8 cellular contexts compared by ENCODE assay signal in the genomic region with DNA sequence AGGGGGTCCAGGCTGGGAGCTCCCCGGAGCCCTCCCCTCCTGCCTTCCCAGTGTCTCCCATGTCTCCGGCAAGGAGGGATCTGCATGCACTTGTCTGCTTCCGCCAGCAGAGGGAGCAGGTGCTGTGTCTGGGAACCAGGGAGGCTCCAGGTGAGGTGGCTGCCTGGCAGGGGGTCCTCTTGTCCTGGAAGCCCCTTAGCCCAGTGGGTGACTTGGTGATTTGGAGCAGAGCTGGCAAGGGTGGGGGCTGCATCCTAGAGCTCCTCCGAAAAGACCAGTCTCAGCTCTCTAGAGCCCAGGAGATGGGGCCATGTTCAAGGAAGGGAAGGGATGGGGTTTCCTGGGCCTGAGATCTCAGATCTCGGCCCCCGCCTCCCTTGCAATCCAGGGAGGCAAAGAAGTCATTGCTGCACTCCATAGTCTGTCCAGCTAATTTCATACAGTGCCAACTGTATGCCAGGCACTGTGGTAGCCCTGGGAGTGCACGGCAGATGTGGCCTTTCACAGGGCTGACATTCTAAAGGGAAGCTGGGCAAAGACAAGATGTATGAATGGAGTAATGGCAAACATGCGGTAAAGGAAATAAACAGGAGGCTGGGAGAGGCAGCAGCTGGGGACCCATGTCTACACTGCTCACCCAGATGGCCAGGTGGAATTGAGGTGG. TPM values are rescaled to one million over a fixed set of nuclear protein-coding genes. Genes with fewer than 3 reads are reported as not detected.
DNase-seq lines count a peak whose midpoint lies in the region; ATAC-seq and TF ChIP-seq lines count a peak whose summit lies in the region.

No MANE protein-coding gene starts in this region.

- H3K9me3 Mint-ChIP-seq in CD4-positive, alpha-beta T cell: no peaks in the 10 kb centered on the region
- H3K9me3 Mint-ChIP-seq in central memory CD8-positive, alpha-beta T cell: no peaks in the 10 kb centered on the region

- ATAC-seq in CD4-positive, alpha-beta T cell (ENCODE audit: poor library complexity): peak; percentile 77
- ATAC-seq in central memory CD8-positive, alpha-beta T cell (replicated peaks; ENCODE audit: extremely low read depth, poor library complexity, severe bottlenecking): no peak
- ATAC-seq in left lobe of liver: peak; percentile 93
- no peak for ATAC-seq in HG02970 (IDR thresholded peaks at IDR 0.05; ENCODE audit: low FRiP score, unreplicated experiment)

- DNase-seq in CD4-positive, alpha-beta T cell: peak; percentile 59 to 77 (median 64)
- DNase-seq in HCEC 1CT (peak; percentile 27), NCI-H2171 (lab: John Stamatoyannopoulos, UW) (peak; percentile 12), left lobe of liver (ENCODE audit: low spot score) (peak; percentile 69)
- DNase-seq in activated CD4-positive, alpha-beta T cell treated with anti-CD3 and anti-CD28 coated beads for 48 hours: peak; percentile 78
- DNase-seq in central memory CD8-positive, alpha-beta T cell (ENCODE audit: low spot score in 2 of 2): peak; percentile 54 to 56
- peak; percentile 56 to 59 for DNase-seq in stimulated activated CD4-positive, alpha-beta T cell treated with anti-CD3 and anti-CD28 coated beads, Interleukin-4, amount 100 ng/mL, for 48 hours (ENCODE audit: low read depth in 2 of 2)

- intact Hi-C loops in CD4-positive, alpha-beta T cell (cut with DNase I, micrococcal nuclease): loop anchor here (1.0 kb wide), 1 partner anchor 77 kb away; no protein-coding TSS in a partner anchor

- CTCF ChIA-PET in CD4-positive, alpha-beta T cell (lab: Charles Lee): interaction anchor here (0.7 to 2.8 kb wide), 3 partner anchors 40 to 78 kb away, joined by 3 to 18 read pairs (median 4); no protein-coding TSS in a partner anchor

- no peak overlapping the region for H3K27ac ChIP-seq in CD4-positive, alpha-beta T cell (ENCODE audit: low read depth, low read length)

- H3K27me3 ChIP-seq in CD4-positive, alpha-beta T cell (ENCODE audit: control insufficient read depth, insufficient read depth, low read length): no peaks in the 10 kb centered on the region

- H3K36me3 Mint-ChIP-seq in CD4-positive, alpha-beta T cell (ENCODE audit: low read depth): no peaks in the 10 kb centered on the region
- H3K36me3 Mint-ChIP-seq in central memory CD8-positive, alpha-beta T cell (ENCODE audit: insufficient read depth): no peaks in the 10 kb centered on the region

- peaks cover 29% of the 10 kb centered on the region for H3K4me1 Mint-ChIP-seq in CD4-positive, alpha-beta T cell (ENCODE audit: low read depth)
- H3K4me1 Mint-ChIP-seq in central memory CD8-positive, alpha-beta T cell: peaks cover 17% of the 10 kb centered on the region

- no peak overlapping the region for H3K4me3 Mint-ChIP-seq in CD4-positive, alpha-beta T cell
- no peak overlapping the region for H3K4me3 Mint-ChIP-seq in central memory CD8-positive, alpha-beta T cell

- peak; percentile 95 for TF ChIP-seq CTCF in CD4-positive, alpha-beta T cell (IDR thresholded peaks at IDR 0.05)

- H3K9me3 ChIP-seq in CD4-positive, alpha-beta T cell (ENCODE audit: control insufficient read depth, low read length): no peaks in the 10 kb centered on the region

- H3K27ac Mint-ChIP-seq in CD4-positive, alpha-beta T cell: no peak overlapping the region
- H3K27ac Mint-ChIP-seq in central memory CD8-positive, alpha-beta T cell (ENCODE audit: low read depth): no peak overlapping the region

- H3K27me3 Mint-ChIP-seq in CD4-positive, alpha-beta T cell: peaks cover 5% of the 10 kb centered on the region
- peaks cover 8% of the 10 kb centered on the region for H3K27me3 Mint-ChIP-seq in central memory CD8-positive, alpha-beta T cell

- POLR2A ChIA-PET in CD4-positive, alpha-beta T cell (lab: Charles Lee): interaction anchor here (0.9 to 1.0 kb wide), 2 partner anchors 76 to 77 kb away, joined by 3 to 4 read pairs; no protein-coding TSS in a partner anchor

RNA-seq across cellular contexts. Expression of a gene that starts 20.4 kb away (rescaled TPM):
- total RNA-seq in CD4-positive, alpha-beta T cell: not detected
- total RNA-seq in left lobe of liver: 6.4 TPM

RNA-seq across cellular contexts. Expression of a gene that starts 55.3 kb away (rescaled TPM):
- total RNA-seq in CD4-positive, alpha-beta T cell: 10 to 100 TPM; 58.4 to 60.6 TPM
- 10.7 TPM for total RNA-seq in left lobe of liver

RNA-seq across cellular contexts. Expression of a gene that starts 57.5 kb away (rescaled TPM):
- total RNA-seq in CD4-positive, alpha-beta T cell: 1 to 10 TPM; 4.5 to 6.1 TPM
- 0.53 TPM for total RNA-seq in left lobe of liver

Comparison
In these comparisons a context has a peak if more than half of its experiments do, and no peak if none do; other contexts are left out.
1. ATAC-seq: peak in CD4-positive, alpha-beta T cell (single experiment) and left lobe of liver (single experiment); none in central memory CD8-positive, alpha-beta T cell (single experiment) and HG02970 (single experiment).
2. DNase-seq: peak in every context shown above with its lines; median percentile 78 in activated CD4-positive, alpha-beta T cell treated with anti-CD3 and anti-CD28 coated beads for 48 hours; 69 in left lobe of liver; 64 in CD4-positive, alpha-beta T cell; 58 in stimulated activated CD4-positive, alpha-beta T cell treated with anti-CD3 and anti-CD28 coated beads, Interleukin-4, amount 100 ng/mL, for 48 hours; 55 in central memory CD8-positive, alpha-beta T cell; 27 in HCEC 1CT; 12 in NCI-H2171.